ENCODE assay signal across 35 cellular contexts in the genomic region with DNA sequence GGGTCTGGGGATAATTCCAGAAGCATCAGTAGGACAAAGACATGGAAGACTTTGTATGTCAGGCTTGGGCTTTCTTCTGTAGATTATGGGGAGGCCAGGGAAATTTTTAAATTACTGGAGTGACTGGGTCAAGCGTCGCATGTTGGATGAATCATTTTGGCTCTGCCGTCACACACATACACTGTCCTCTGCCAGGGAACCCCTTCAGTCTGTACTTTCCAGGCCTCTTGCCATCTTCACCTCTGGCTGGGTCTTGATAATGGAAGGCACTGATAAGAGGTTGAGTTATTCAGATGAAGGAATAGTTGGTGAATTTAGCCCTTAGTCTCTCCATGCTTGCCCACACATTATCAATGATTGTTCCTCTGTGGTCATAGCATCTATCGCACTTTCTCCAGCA.
"Had no signal": no experiment of that assay in that cellular context is flagged by ENCODE, and none has a peak within 500 bp of the region (broad histone marks: within the 10 kb centered on the region; RNA-seq: fewer than 3 reads in every experiment).

No MANE protein-coding gene starts in this region.

- H3K4me3 ChIP-seq: adrenal gland, body of pancreas, breast epithelium had no signal

- H3K9me3 ChIP-seq: adrenal gland, body of pancreas, breast epithelium had no signal

- H3K36me3 ChIP-seq: adrenal gland, brain microvascular endothelial cell, breast epithelium, WERI-Rb-1 had no signal

- ATAC-seq: activated CD4-positive, CD25-positive, alpha-beta regulatory T cell treated with anti-CD3 and anti-CD28 coated beads, Interleukin-2, amount 50 U/mL, for 24 hours; activated CD8-positive, alpha-beta T cell treated with anti-CD3 and anti-CD28 coated beads for 36 hours; activated naive CD4-positive, alpha-beta T cell treated with anti-CD3 and anti-CD28 coated beads, Interleukin-2, amount 50 U/mL, for 72 hours; activated T-cell treated with anti-CD3 and anti-CD28 coated beads, Interleukin-2, amount 50 U/mL, for 4 hours; activated T-cell treated with anti-CD3 and anti-CD28 coated beads, Interleukin-2, amount 50 U/mL, for 72 hours; activated T-helper 17 cell treated with anti-CD3 and anti-CD28 coated beads, Interleukin-2, amount 50 U/mL, for 72 hours; body of pancreas; WTC11 had no signal

- DNase-seq: activated CD4-positive, alpha-beta memory T cell treated with anti-CD3 and anti-CD28 coated beads for 36 hours; activated CD4-positive, alpha-beta T cell treated with anti-CD3 and anti-CD28 coated beads for 1 hour; activated CD4-positive, alpha-beta T cell treated with anti-CD3 and anti-CD28 coated beads for 4 hours; activated CD4-positive, alpha-beta T cell treated with anti-CD3 and anti-CD28 coated beads, Interleukin-2, amount 10 ng/mL, durations not matched to agents 24 days and 14 days; activated CD4-positive, alpha-beta T cell treated with anti-CD3 and anti-CD28 coated beads, Interleukin-2, amount 50 U/mL, for 1 hour; activated CD4-positive, alpha-beta T cell treated with anti-CD3 and anti-CD28 coated beads, Interleukin-2, amount 50 U/mL, for 4 hours; activated CD4-positive, CD25-positive, alpha-beta regulatory T cell; activated CD8-positive, alpha-beta memory T cell treated with anti-CD3 and anti-CD28 coated beads, Interleukin-2, amount 50 U/mL, for 4 hours; activated CD8-positive, alpha-beta T cell treated with anti-CD3 and anti-CD28 coated beads for 36 hours; activated effector memory CD4-positive, alpha-beta T cell treated with anti-CD3 and anti-CD28 coated beads, Interleukin-2, amount 50 U/mL, for 16 hours; activated gamma-delta T cell treated with Interleukin-2 at 50 U/mL for 16 hours; activated naive CD4-positive, alpha-beta T cell; activated naive CD4-positive, alpha-beta T cell treated with anti-CD3 and anti-CD28 coated beads for 36 hours; activated naive CD4-positive, alpha-beta T cell treated with anti-CD3 and anti-CD28 coated beads, Interleukin-2, amount 50 U/mL, for 16 hours; activated naive CD8-positive, alpha-beta T cell treated with anti-CD3 and anti-CD28 coated beads for 36 hours; activated T-cell treated with anti-CD3 and anti-CD28 coated beads for 4 hours; activated T-cell treated with anti-CD3 and anti-CD28 coated beads, Interleukin-2, amount 50 U/mL, for 1 hour; activated T-cell treated with anti-CD3 and anti-CD28 coated beads, Interleukin-2, amount 50 U/mL, for 4 hours; activated T-cell treated with anti-CD3 and anti-CD28 coated beads, Interleukin-2, amount 50 U/mL, for 72 hours; adrenal gland; amniotic stem cell; aorta; body of pancreas; brain microvascular endothelial cell; caudate nucleus; cerebellar nuclear complex; T-helper 1 cell; T-helper 2 cell; T-helper 9 cell; WERI-Rb-1 had no signal

- H3K4me1 ChIP-seq: adrenal gland, body of pancreas, breast epithelium had no signal

- H3K27me3 ChIP-seq: adrenal gland, body of pancreas, brain microvascular endothelial cell, breast epithelium had no signal

- H3K27ac ChIP-seq: adrenal gland, body of pancreas, brain microvascular endothelial cell, breast epithelium had no signal
